In genomic region chr7:68088894-68089293, GRCh38 we compare ENCODE assay signal across 9 cellular contexts.
"Had no signal": no experiment of that assay in that cellular context is flagged by ENCODE, and none has a peak within 500 bp of the region (broad histone marks: within the 10 kb centered on the region; RNA-seq: fewer than 3 reads in every experiment).

No MANE protein-coding gene starts in this region.

- H3K4me2 ChIP-seq: KMS-11 had no signal

- FAIRE-seq: H54, HTR-8/SVneo had no signal

- H2AFZ ChIP-seq: GM23248 had no signal

- H3K4me3 ChIP-seq: GM23248 had no signal

- H3K9ac ChIP-seq: GM23248, KMS-11 had no signal

- H3K27ac ChIP-seq: GM23248, KMS-11 had no signal

- DNase-seq: GM23248, GOT3, H9, HCEC 1CT, IMR-90, KBM-7 had no signal
